Comparison of ENCODE assay signal across 2 cellular contexts in the genomic region with DNA sequence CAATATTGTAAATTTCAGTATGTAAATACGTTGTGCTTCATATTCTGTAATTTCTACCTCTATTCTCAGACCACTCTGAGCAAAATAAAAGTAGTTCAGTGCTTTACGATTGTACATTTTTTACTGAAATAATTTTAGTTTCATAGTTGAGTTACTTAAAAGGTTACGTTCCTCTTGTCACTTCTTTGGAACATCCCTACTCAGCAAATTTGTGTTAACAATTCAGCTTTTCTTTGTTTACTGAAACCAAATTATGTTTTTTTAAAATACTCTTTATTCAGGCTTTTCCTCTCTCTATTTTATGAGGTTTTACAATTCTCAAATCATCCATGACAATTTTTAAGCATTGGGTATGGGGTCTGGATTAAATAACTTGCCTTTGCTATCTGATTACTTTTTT.
TF ChIP-seq lines count a peak whose summit lies in the region.

No MANE protein-coding gene starts in this region.

TF ChIP-seq in HepG2, 621 proteins besides CTCF, POLR2A, EP300 and RAD21:
- no peak for TF ChIP-seq ZSCAN21 (CRISPR knock-in tag; IDR thresholded peaks at IDR 0.05; ENCODE audit: borderline replicate concordance)
- TF ChIP-seq ZNF83 (CRISPR knock-in tag; IDR thresholded peaks at IDR 0.05; ENCODE audit: borderline replicate concordance) = no peak
- TF ChIP-seq MAFF (IDR thresholded peaks at IDR 0.05; ENCODE audit: low read depth, low read length) = peak; percentile 67
- TF ChIP-seq ZNF460 (CRISPR knock-in tag; IDR thresholded peaks at IDR 0.05; ENCODE audit: borderline replicate concordance) = no peak
- TF ChIP-seq MAFK (conservative IDR thresholded peaks at IDR 0.05 in 1 of 2, IDR thresholded peaks at IDR 0.05 in 1 of 2; ENCODE audit: low read length in 2 of 2) = peak; percentile 47 to 77
- TF ChIP-seq, protein P1, sequence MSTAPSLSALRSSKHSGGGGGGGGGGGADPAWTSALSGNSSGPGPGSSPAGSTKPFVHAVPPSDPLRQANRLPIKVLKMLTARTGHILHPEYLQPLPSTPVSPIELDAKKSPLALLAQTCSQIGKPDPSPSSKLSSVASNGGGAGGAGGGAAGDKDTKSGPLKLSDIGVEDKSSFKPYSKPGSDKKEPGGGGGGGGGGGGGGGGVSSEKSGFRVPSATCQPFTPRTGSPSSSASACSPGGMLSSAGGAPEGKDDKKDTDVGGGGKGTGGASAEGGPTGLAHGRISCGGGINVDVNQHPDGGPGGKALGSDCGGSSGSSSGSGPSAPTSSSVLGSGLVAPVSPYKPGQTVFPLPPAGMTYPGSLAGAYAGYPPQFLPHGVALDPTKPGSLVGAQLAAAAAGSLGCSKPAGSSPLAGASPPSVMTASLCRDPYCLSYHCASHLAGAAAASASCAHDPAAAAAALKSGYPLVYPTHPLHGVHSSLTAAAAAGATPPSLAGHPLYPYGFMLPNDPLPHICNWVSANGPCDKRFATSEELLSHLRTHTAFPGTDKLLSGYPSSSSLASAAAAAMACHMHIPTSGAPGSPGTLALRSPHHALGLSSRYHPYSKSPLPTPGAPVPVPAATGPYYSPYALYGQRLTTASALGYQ (CRISPR knock-in tag; IDR thresholded peaks at IDR 0.05) = no peak

TF ChIP-seq in IMR-90, 13 proteins besides CTCF, POLR2A, EP300 and RAD21:
- no peak for TF ChIP-seq CEBPB (IDR thresholded peaks at IDR 0.05; ENCODE audit: low read depth, low read length)
- TF ChIP-seq MXI1 (IDR thresholded peaks at IDR 0.05; ENCODE audit: borderline replicate concordance, low read depth, low read length) = no peak
- TF ChIP-seq CHD1 (IDR thresholded peaks at IDR 0.05; ENCODE audit: low read depth, low read length) = no peak
- TF ChIP-seq, protein P2, sequence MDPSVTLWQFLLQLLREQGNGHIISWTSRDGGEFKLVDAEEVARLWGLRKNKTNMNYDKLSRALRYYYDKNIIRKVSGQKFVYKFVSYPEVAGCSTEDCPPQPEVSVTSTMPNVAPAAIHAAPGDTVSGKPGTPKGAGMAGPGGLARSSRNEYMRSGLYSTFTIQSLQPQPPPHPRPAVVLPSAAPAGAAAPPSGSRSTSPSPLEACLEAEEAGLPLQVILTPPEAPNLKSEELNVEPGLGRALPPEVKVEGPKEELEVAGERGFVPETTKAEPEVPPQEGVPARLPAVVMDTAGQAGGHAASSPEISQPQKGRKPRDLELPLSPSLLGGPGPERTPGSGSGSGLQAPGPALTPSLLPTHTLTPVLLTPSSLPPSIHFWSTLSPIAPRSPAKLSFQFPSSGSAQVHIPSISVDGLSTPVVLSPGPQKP (IDR thresholded peaks at IDR 0.05; ENCODE audit: borderline replicate concordance, low read depth, low read length) = no peak
- peak; percentile 61 for TF ChIP-seq MAFK (IDR thresholded peaks at IDR 0.05; ENCODE audit: low read depth, low read length)
